Comparison of ENCODE assay signal across 26 cellular contexts in genomic region chr12:26818636-26819035, GRCh38.
"Had no signal": no experiment of that assay in that cellular context is flagged by ENCODE, and none has a peak within 500 bp of the region (broad histone marks: within the 10 kb centered on the region; RNA-seq: fewer than 3 reads in every experiment).

No MANE protein-coding gene starts in this region.

- H3K4me3 ChIP-seq: esophagus muscularis mucosa, gastrocnemius medialis, heart right ventricle, left ventricle myocardium inferior, lung, psoas muscle, spleen, testis, tibial nerve, upper lobe of right lung, vagina had no signal

- H3K9me3 Mint-ChIP-seq: dendritic cell treated with granulocyte-macrophage colony-stimulating factor and Interleukin-4, amounts not matched to agents 40 ng/mL and 50 ng/mL, for 4 days; effector memory CD8-positive, alpha-beta T cell; naive B cell; nephron; stimulated activated naive B cell treated with anti-CD40 and anti-IgM and Interleukin-4, amounts not matched to agents 10 μg/mL and 1 μg/mL and 100 μg/mL, for 72 hours; stimulated activated naive CD8-positive, alpha-beta T cell treated with anti-CD3 and anti-CD28 coated beads, Interleukin-15, amount 100 ng/mL, for 72 hours had no signal

- ATAC-seq: effector memory CD8-positive, alpha-beta T cell; gastrocnemius medialis; heart right ventricle; left cardiac atrium; psoas muscle; sciatic nerve; stimulated activated naive B cell treated with anti-CD40 and anti-IgM and Interleukin-4, amounts not matched to agents 10 μg/mL and 1 μg/mL and 100 μg/mL, for 72 hours; stimulated activated naive CD8-positive, alpha-beta T cell treated with anti-CD3 and anti-CD28 coated beads, Interleukin-15, amount 100 ng/mL, for 72 hours; upper lobe of right lung had no signal

- H3K27me3 ChIP-seq: esophagus muscularis mucosa, gastrocnemius medialis, heart right ventricle, spleen, testis, tibial nerve, upper lobe of right lung, vagina had no signal

- H3K4me3 Mint-ChIP-seq: dendritic cell treated with granulocyte-macrophage colony-stimulating factor and Interleukin-4, amounts not matched to agents 40 ng/mL and 50 ng/mL, for 4 days; effector memory CD8-positive, alpha-beta T cell; naive B cell; nephron; stimulated activated naive B cell treated with anti-CD40 and anti-IgM and Interleukin-4, amounts not matched to agents 10 μg/mL and 1 μg/mL and 100 μg/mL, for 72 hours; stimulated activated naive CD8-positive, alpha-beta T cell treated with anti-CD3 and anti-CD28 coated beads, Interleukin-15, amount 100 ng/mL, for 72 hours had no signal

- FAIRE-seq: keratinocyte had no signal

- H3K36me3 Mint-ChIP-seq: naive B cell had no signal

- H3K27me3 Mint-ChIP-seq: dendritic cell treated with granulocyte-macrophage colony-stimulating factor and Interleukin-4, amounts not matched to agents 40 ng/mL and 50 ng/mL, for 4 days; effector memory CD8-positive, alpha-beta T cell; naive B cell; stimulated activated naive B cell treated with anti-CD40 and anti-IgM and Interleukin-4, amounts not matched to agents 10 μg/mL and 1 μg/mL and 100 μg/mL, for 72 hours; stimulated activated naive CD8-positive, alpha-beta T cell treated with anti-CD3 and anti-CD28 coated beads, Interleukin-15, amount 100 ng/mL, for 72 hours had no signal

- H3K9me3 ChIP-seq: esophagus muscularis mucosa, gastrocnemius medialis, heart right ventricle, left ventricle myocardium inferior, psoas muscle, spleen, testis, tibial nerve, upper lobe of right lung, vagina had no signal

- DNase-seq: effector memory CD8-positive, alpha-beta T cell; gastrocnemius medialis; heart right ventricle; left cardiac atrium; left ventricle myocardium inferior; mesendoderm; naive B cell; psoas muscle; retina; spleen; stimulated activated CD4-positive, alpha-beta T cell treated with anti-CD3 and anti-CD28 coated beads, Interleukin-15, amount 100 ng/mL, for 24 hours; stimulated activated CD4-positive, alpha-beta T cell treated with anti-CD3 and anti-CD28 coated beads, Interleukin-1b, Interleukin-23, amount 100 ng/mL, for 48 hours; stimulated activated CD4-positive, alpha-beta T cell treated with anti-CD3 and anti-CD28 coated beads, Interleukin-4, amount 100 ng/mL, for 4 hours; stimulated activated naive B cell treated with anti-CD40 and anti-IgM and Interleukin-4, amounts not matched to agents 10 μg/mL and 1 μg/mL and 100 μg/mL, for 72 hours; stimulated activated naive CD8-positive, alpha-beta T cell treated with anti-CD3 and anti-CD28 coated beads, Interleukin-15, amount 100 ng/mL, for 72 hours; testis; upper lobe of right lung had no signal

- H3K27ac ChIP-seq: epithelial cell of prostate, esophagus muscularis mucosa, gastrocnemius medialis, heart right ventricle, left ventricle myocardium inferior, psoas muscle, testis, tibial nerve, upper lobe of right lung, vagina had no signal

- H3K27ac Mint-ChIP-seq: dendritic cell treated with granulocyte-macrophage colony-stimulating factor and Interleukin-4, amounts not matched to agents 40 ng/mL and 50 ng/mL, for 4 days; naive B cell; stimulated activated naive B cell treated with anti-CD40 and anti-IgM and Interleukin-4, amounts not matched to agents 10 μg/mL and 1 μg/mL and 100 μg/mL, for 72 hours had no signal
